In genomic region chrX:132119283-132119682, GRCh38 we compare ENCODE assay signal across 23 cellular contexts. TPM values are rescaled to one million over a fixed set of nuclear protein-coding genes. Genes with fewer than 3 reads are reported as not detected.
DNase-seq lines count a peak whose midpoint lies in the region; TF ChIP-seq lines count a peak whose summit lies in the region.
"Had no signal": no experiment of that assay in that cellular context is flagged by ENCODE, and none has a peak within 500 bp of the region (broad histone marks: within the 10 kb centered on the region; RNA-seq: fewer than 3 reads in every experiment).

No MANE protein-coding gene starts in this region.

- H3K36me3 ChIP-seq in esophagus (ENCODE audit: control insufficient read depth in 2 of 2, insufficient read depth in 2 of 2, low read length in 1 of 2): no peaks in the 10 kb centered on the region
- H3K36me3 ChIP-seq: BLaER1 treated with 17β-estradiol and CSF1 and Interleukin-3, amounts not matched to agents 10 nM and 100 nM; left lung had no signal

- WGBS in esophagus, 2 donors: 47 to 48% methylated on average over 3 of the region's 3 CpGs

- H3K27me3 ChIP-seq in esophagus (ENCODE audit: control insufficient read depth in 1 of 2, insufficient read depth in 2 of 2, low read length in 2 of 2): no peaks in the 10 kb centered on the region

- H3K36me3 Mint-ChIP-seq in osteocyte (ENCODE audit: unreplicated experiment): peaks cover 2% of the 10 kb centered on the region
- H3K36me3 Mint-ChIP-seq: activated CD8-positive, alpha-beta memory T cell treated with anti-CD3 and anti-CD28 coated beads, Interleukin-2, amount 10 ng/mL, durations not matched to agents 7 days and 5 days; activated naive CD4-positive, alpha-beta T cell treated with anti-CD3 and anti-CD28 coated beads, Interleukin-2, amount 50 U/mL, for 72 hours had no signal

- no peaks in the 10 kb centered on the region for H3K9me3 Mint-ChIP-seq in osteocyte (ENCODE audit: unreplicated experiment)
- H3K9me3 Mint-ChIP-seq: activated naive CD4-positive, alpha-beta T cell treated with anti-CD3 and anti-CD28 coated beads, Interleukin-2, amount 50 U/mL, for 72 hours; activated T-helper 1 cell treated with anti-CD3 and anti-CD28 coated beads, Interleukin-12 subunit alpha, Interleukin-12 subunit beta, Interleukin-2, Interleukin-4 antibody, amounts not matched to agents 30 ng/mL and 10 ng/mL and 1 ng/mL, durations not matched to agents 14 hours and 24 hours and 36 hours had no signal

- peak; percentile 61 for DNase-seq in COLO829 (ENCODE audit: low spot score)
- DNase-seq in M059J (ENCODE audit: low read depth): peak; percentile 56
- DNase-seq in osteocyte (ENCODE audit: extremely low spot score, unreplicated experiment): no peak
- DNase-seq in occipital lobe (lab: John Stamatoyannopoulos, UW): no peak
- no peak for DNase-seq in DMS79 treated with DMSO at 0.1 percent for 48 hours (lab: John Stamatoyannopoulos, UW)
- DNase-seq in SW 1271 (lab: John Stamatoyannopoulos, UW): no peak
- no peak for DNase-seq in NK-92 treated with Interleukin-12 subunit alpha and Interleukin-12 subunit beta, amount 100 ng/mL, for 24 hours (lab: John Stamatoyannopoulos, UW)
- DNase-seq: activated CD4-positive, alpha-beta T cell treated with anti-CD3 and anti-CD28 coated beads for 4 hours; activated CD8-positive, alpha-beta memory T cell treated with anti-CD3 and anti-CD28 coated beads, Interleukin-2, amount 10 ng/mL, durations not matched to agents 7 days and 5 days; DMS 273 treated with DMSO at 0.1 percent for 48 hours; effector memory CD4-positive, alpha-beta T cell; glutamatergic neuron; left lung; mucosa of descending colon; NCI-H2171 treated with DMSO at 0.1 percent for 48 hours; stimulated activated CD4-positive, alpha-beta T cell treated with anti-CD3 and anti-CD28 coated beads, Interleukin-12 subunit alpha, Interleukin-12 subunit beta, amount 100 ng/mL, for 4 hours had no signal

- H3K4me3 ChIP-seq in esophagus (ENCODE audit: low read depth in 1 of 2, low read length in 2 of 2): no peak overlapping the region
- H3K4me3 ChIP-seq: BLaER1 treated with 17β-estradiol and CSF1 and Interleukin-3, amounts not matched to agents 10 nM and 100 nM; left lung; mucosa of descending colon had no signal

- H3K4me3 Mint-ChIP-seq in osteocyte (ENCODE audit: unreplicated experiment): no peak overlapping the region
- H3K4me3 Mint-ChIP-seq: activated CD8-positive, alpha-beta memory T cell treated with anti-CD3 and anti-CD28 coated beads, Interleukin-2, amount 10 ng/mL, durations not matched to agents 7 days and 5 days; activated T-helper 1 cell treated with anti-CD3 and anti-CD28 coated beads, Interleukin-12 subunit alpha, Interleukin-12 subunit beta, Interleukin-2, Interleukin-4 antibody, amounts not matched to agents 30 ng/mL and 10 ng/mL and 1 ng/mL, durations not matched to agents 14 hours and 24 hours and 36 hours had no signal

- peaks cover 0 to 2% of the 10 kb centered on the region in 2 donors for H3K4me1 ChIP-seq in esophagus (ENCODE audit: control insufficient read depth in 2 of 2, insufficient read depth in 2 of 2, low read length in 1 of 2)
- H3K4me1 ChIP-seq: BLaER1 treated with 17β-estradiol and CSF1 and Interleukin-3, amounts not matched to agents 10 nM and 100 nM; left lung had no signal

- no peaks in the 10 kb centered on the region for H3K27me3 Mint-ChIP-seq in osteocyte (ENCODE audit: unreplicated experiment)
- H3K27me3 Mint-ChIP-seq: activated CD8-positive, alpha-beta memory T cell treated with anti-CD3 and anti-CD28 coated beads, Interleukin-2, amount 10 ng/mL, durations not matched to agents 7 days and 5 days had no signal

- peak overlapping the region; percentile 95 for H3K27ac Mint-ChIP-seq in osteocyte (ENCODE audit: unreplicated experiment)
- H3K27ac Mint-ChIP-seq: activated CD8-positive, alpha-beta memory T cell treated with anti-CD3 and anti-CD28 coated beads, Interleukin-2, amount 10 ng/mL, durations not matched to agents 7 days and 5 days; activated T-helper 1 cell treated with anti-CD3 and anti-CD28 coated beads, Interleukin-12 subunit alpha, Interleukin-12 subunit beta, Interleukin-2, Interleukin-4 antibody, amounts not matched to agents 30 ng/mL and 10 ng/mL and 1 ng/mL, durations not matched to agents 14 hours and 24 hours and 36 hours had no signal

- TF ChIP-seq CTCF in osteocyte (IDR thresholded peaks at IDR 0.05): no peak

- H3K9me3 ChIP-seq in esophagus (ENCODE audit: control insufficient read depth in 2 of 2, insufficient read depth in 1 of 2, low read depth in 1 of 2, low read length in 1 of 2): peaks cover 0 to 3% of the 10 kb centered on the region in 2 donors
- H3K9me3 ChIP-seq: left lung, mucosa of descending colon had no signal

- H3K4me1 Mint-ChIP-seq in osteocyte (ENCODE audit: unreplicated experiment): peaks cover 52% of the 10 kb centered on the region
- H3K4me1 Mint-ChIP-seq: activated CD8-positive, alpha-beta memory T cell treated with anti-CD3 and anti-CD28 coated beads, Interleukin-2, amount 10 ng/mL, durations not matched to agents 7 days and 5 days had no signal

- peak overlapping the region; percentile 76 for H3K27ac ChIP-seq in esophagus (ENCODE audit: low read depth in 2 of 2, low read length in 1 of 2)
- H3K27ac ChIP-seq: BLaER1 treated with 17β-estradiol and CSF1 and Interleukin-3, amounts not matched to agents 10 nM and 100 nM; left lung had no signal

RNA-seq across cellular contexts. Expression of gene FRMD7, which starts 8.5 kb away (rescaled TPM):
- 0.07 TPM in 1 of 2 replicates, not detected in the other for total RNA-seq in M059J (2014; rRNA removed; shearing (Covaris generic))
- under 1 TPM in 1 of 2 donors, not detected in 1; 0.02 TPM for polyA plus RNA-seq in esophagus
- total RNA-seq in osteocyte (0.30 and 0.44 TPM in 2 replicates), occipital lobe (not detected)
- total RNA-seq: activated CD8-positive, alpha-beta memory T cell treated with anti-CD3 and anti-CD28 coated beads, Interleukin-2, amount 10 ng/mL, durations not matched to agents 7 days and 5 days; activated naive CD4-positive, alpha-beta T cell treated with anti-CD3 and anti-CD28 coated beads, Interleukin-2, amount 50 U/mL, for 72 hours; activated T-helper 1 cell treated with anti-CD3 and anti-CD28 coated beads, Interleukin-12 subunit alpha, Interleukin-12 subunit beta, Interleukin-2, Interleukin-4 antibody, amounts not matched to agents 30 ng/mL and 10 ng/mL and 1 ng/mL, durations not matched to agents 14 hours and 24 hours and 36 hours; cerebellum; left lung; mucosa of descending colon; renal cortical epithelial cell; Right ventricle myocardium inferior had no signal

Comparison
In these comparisons a context has a peak if more than half of its experiments do, and no peak if none do; other contexts are left out.
1. DNase-seq: peak in COLO829 (single experiment) and M059J (single experiment); none in osteocyte (single experiment), occipital lobe (single experiment), DMS79 treated with DMSO at 0.1 percent for 48 hours (single experiment), SW 1271 (0 of 2) and NK-92 treated with Interleukin-12 subunit alpha and Interleukin-12 subunit beta, amount 100 ng/mL, for 24 hours (single experiment).